Comparison of ENCODE assay signal across 7 cellular contexts in the genomic region with DNA sequence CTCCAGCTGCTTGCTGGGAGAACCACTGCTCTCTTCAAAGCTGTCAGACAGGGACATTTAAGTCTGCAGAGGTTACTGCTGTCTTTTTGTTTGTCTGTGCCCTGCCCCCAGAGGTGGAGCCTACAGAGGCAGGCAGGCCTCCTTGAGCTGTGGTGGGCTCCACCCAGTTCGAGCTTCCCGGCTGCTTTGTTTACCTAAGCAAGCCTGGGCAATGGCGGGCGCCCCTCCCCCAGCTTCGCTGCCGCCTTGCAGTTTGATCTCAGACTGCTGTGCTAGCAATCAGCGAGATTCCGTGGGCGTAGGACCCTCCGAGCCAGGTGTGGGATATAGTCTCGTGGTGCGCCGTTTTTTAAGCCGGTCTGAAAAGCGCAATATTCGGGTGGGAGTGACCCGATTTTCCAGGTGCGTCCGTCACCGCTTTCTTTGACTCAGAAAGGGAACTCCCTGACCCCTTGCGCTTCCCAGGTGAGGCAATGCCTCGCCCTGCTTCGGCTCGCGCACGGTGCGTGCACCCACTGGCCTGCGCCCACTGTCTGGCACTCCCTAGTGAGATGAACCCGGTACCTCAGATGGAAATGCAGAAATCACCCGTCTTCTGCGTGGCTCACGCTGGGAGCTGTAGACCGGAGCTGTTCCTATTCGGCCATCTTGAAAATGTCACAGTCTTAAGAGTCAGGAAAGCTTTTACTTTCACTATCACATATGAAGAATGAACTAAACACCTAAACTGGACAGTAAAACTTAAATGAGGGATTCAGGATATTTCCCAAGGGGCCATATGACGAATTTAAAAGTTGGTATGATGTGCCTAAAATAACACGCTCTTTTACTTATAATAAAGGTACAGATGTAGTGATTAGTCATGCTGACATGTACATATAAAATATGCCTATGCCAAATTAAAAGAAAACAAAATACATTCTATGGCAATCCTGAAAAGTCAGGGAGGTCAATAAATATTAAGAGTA.
DNase-seq lines count a peak whose midpoint lies in the region; ATAC-seq, FAIRE-seq and TF ChIP-seq lines count a peak whose summit lies in the region.
"Not testable (repeated sequence)": the region's sequence is repeated elsewhere in the genome, so short reads cannot be mapped to it uniquely, and the experiment has no call there.

No MANE protein-coding gene starts in this region.

- H3K4me3 Mint-ChIP-seq in endodermal cell: peak overlapping the region; percentile 49
- peak overlapping the region; percentile 38 for H3K4me3 Mint-ChIP-seq in neural progenitor cell

- not testable (repeated sequence) for TF ChIP-seq RAD21 in HCT116 (IDR thresholded peaks at IDR 0.05; ENCODE audit: low read depth)

- H3K4me2 ChIP-seq in HCT116 (ENCODE audit: low read length) (peak overlapping the region; percentile 77), keratinocyte (ENCODE audit: control insufficient read depth, extremely low read depth, insufficient read depth, low read depth, low read length) (peak overlapping the region; percentile 59)
- H3K4me2 ChIP-seq in neural progenitor cell: not testable (repeated sequence)

- ATAC-seq in HCT116: peak; percentile 90

- H3K4me3 ChIP-seq in HCT116 (replicated peaks in 1 of 2; ENCODE audit: low read depth in 1 of 2, low read length in 2 of 2): peak overlapping the region; percentile 47 to 58
- H3K4me3 ChIP-seq in endodermal cell (ENCODE audit: low read length); neural progenitor cell: not testable (repeated sequence)
- H3K4me3 ChIP-seq in keratinocyte (ENCODE audit: control insufficient read depth in 2 of 3, extremely low read depth in 1 of 3, insufficient read depth in 2 of 3, low read depth in 1 of 3, low read length in 3 of 3): peak overlapping the region; percentile 8 to 61 (median 29)

- dilution Hi-C loops in keratinocyte (cut with MboI; ENCODE audit: extremely low pct_ligation_motif_present, low sequenced_read_pairs): not testable (repeated sequence)

- intact Hi-C loops in HCT116 (cut with micrococcal nuclease): not testable (repeated sequence)

- not testable (repeated sequence) for TF ChIP-seq POLR2A in HCT116 (IDR thresholded peaks at IDR 0.05; ENCODE audit: borderline replicate concordance, extremely low read depth, insufficient read depth, insufficient read length)

- RAD21 ChIA-PET in HCT116 (lab: Charles Lee; ENCODE audit: low non-redundant PET in 1 of 2, low total read pairs in 2 of 2, uncharacterized antibody in 2 of 2, unreplicated experiment in 2 of 2): interaction anchor here in 1 of 2 experiments (0.7 kb wide), 1 partner anchor 19 kb away, joined by 3 read pairs; no protein-coding TSS in a partner anchor

- H2AFZ ChIP-seq in HCT116 (ENCODE audit: low read depth, low read length, poor library complexity, severe bottlenecking): peak overlapping the region; percentile 7
- H2AFZ ChIP-seq in keratinocyte (ENCODE audit: control insufficient read depth, low read length); neural progenitor cell (replicated peaks): not testable (repeated sequence)

- H3K27ac ChIP-seq in HCT116 (ENCODE audit: low read depth, low read length): peak overlapping the region; percentile 45
- not testable (repeated sequence) for H3K27ac ChIP-seq in endodermal cell (ENCODE audit: low read depth, low read length); neural progenitor cell
- H3K27ac ChIP-seq in keratinocyte (ENCODE audit: control insufficient read depth, insufficient read depth, low read length): peak overlapping the region; percentile 89

- peaks cover 14% of the 10 kb centered on the region for H3K9me3 Mint-ChIP-seq in endodermal cell
- H3K9me3 Mint-ChIP-seq in neural progenitor cell: not testable (repeated sequence)

- DNase-seq in HCT116 (ENCODE audit: low read depth, low spot score) (peak; percentile 18), NCI-H1417 (lab: John Stamatoyannopoulos, UW) (peak; percentile 26 to 70 (median 69)), NCI-H345 (lab: John Stamatoyannopoulos, UW) (peak; percentile 54), SW480 (ENCODE audit: low spot score) (peak; percentile 39)
- not testable (repeated sequence) for DNase-seq in endodermal cell; keratinocyte (ENCODE audit: low read depth, low spot score); neural progenitor cell (ENCODE audit: low spot score)

- not testable (repeated sequence) for H3K9me3 ChIP-seq in HCT116 (ENCODE audit: control insufficient read depth in 1 of 2, insufficient read depth in 1 of 2, low read depth in 1 of 2, low read length in 2 of 2); endodermal cell (ENCODE audit: control insufficient read depth, low read length); keratinocyte (ENCODE audit: control insufficient read depth, low read depth, low read length); neural progenitor cell (ENCODE audit: low read depth)

- H4K20me1 ChIP-seq in HCT116 (ENCODE audit: insufficient read depth); keratinocyte (ENCODE audit: control insufficient read depth, extremely low read depth, insufficient read depth, low read length); neural progenitor cell (ENCODE audit: low read depth): not testable (repeated sequence)

- WGBS in endodermal cell (ENCODE audit: insufficient coverage in 1 of 2, insufficient read length in 1 of 2), 2 experiments: 71% methylated on average over 17 of the region's 36 CpGs; no CpG with 5 or more reads in 1 of the 2 experiments

- not testable (repeated sequence) for H3K27me3 Mint-ChIP-seq in endodermal cell (ENCODE audit: insufficient read depth); neural progenitor cell (ENCODE audit: insufficient read depth, low read depth)

- peak overlapping the region; percentile 85 for H3K27ac Mint-ChIP-seq in endodermal cell
- H3K27ac Mint-ChIP-seq in neural progenitor cell: peak overlapping the region; percentile 53

- FAIRE-seq in keratinocyte (lab: Jason Lieb, UNC): not testable (repeated sequence)

- not testable (repeated sequence) for H3K79me2 ChIP-seq in HCT116 (ENCODE audit: insufficient read depth, low read length); keratinocyte (ENCODE audit: control insufficient read depth, insufficient read depth, low read length); neural progenitor cell (ENCODE audit: low read depth)

- not testable (repeated sequence) for H3K27me3 ChIP-seq in HCT116 (ENCODE audit: insufficient read depth, low read length); endodermal cell (ENCODE audit: control insufficient read depth, insufficient read depth, low read length, poor library complexity, severe bottlenecking); keratinocyte (ENCODE audit: control insufficient read depth, extremely low read depth, insufficient read depth, low read length); neural progenitor cell

- not testable (repeated sequence) for H3K4me1 ChIP-seq in HCT116 (ENCODE audit: control insufficient read depth in 1 of 2, insufficient read depth in 2 of 2, low read length in 2 of 2); endodermal cell (ENCODE audit: control insufficient read depth, insufficient read depth, low read length); keratinocyte (ENCODE audit: control insufficient read depth, extremely low read depth, insufficient read depth, low read length); neural progenitor cell

- POLR2A ChIA-PET in HCT116 (lab: Charles Lee): interaction anchor here (0.7 kb wide), 1 partner anchor 150 kb away, joined by 3 read pairs; a partner anchor contains a TSS

- not testable (repeated sequence) for H3K9me1 ChIP-seq in keratinocyte (ENCODE audit: control insufficient read depth, extremely low read depth, insufficient read depth, low read length)

- CTCF ChIA-PET in HCT116 (lab: Charles Lee): interaction anchor here (0.7 kb wide), 1 partner anchor 138 kb away, joined by 3 read pairs; no protein-coding TSS in a partner anchor

- TF ChIP-seq CTCF in HCT116 (IDR thresholded peaks at IDR 0.05 in 2 of 3, conservative IDR thresholded peaks at IDR 0.05 in 1 of 3; ENCODE audit: borderline replicate concordance in 1 of 3, insufficient read depth in 1 of 3, low read depth in 2 of 3, low read length in 2 of 3); endodermal cell (conservative IDR thresholded peaks at IDR 0.05); keratinocyte (optimal IDR thresholded peaks at IDR 0.05 in 1 of 3, IDR thresholded peaks at IDR 0.05 in 1 of 3, conservative IDR thresholded peaks at IDR 0.05 in 1 of 3; ENCODE audit: extremely low read depth in 1 of 3, insufficient read depth in 2 of 3, low read length in 3 of 3); neural progenitor cell (IDR thresholded peaks at IDR 0.05): not testable (repeated sequence)

- H3F3A ChIP-seq in neural progenitor cell (ENCODE audit: low read depth): not testable (repeated sequence)

- H3K9me2 ChIP-seq in HCT116 (ENCODE audit: insufficient read depth): not testable (repeated sequence)

- H3K9ac ChIP-seq in HCT116 (ENCODE audit: low read length) (peak overlapping the region; percentile 63), keratinocyte (ENCODE audit: control insufficient read depth, extremely low read depth, insufficient read depth, low read length) (peak overlapping the region; percentile 72)
- not testable (repeated sequence) for H3K9ac ChIP-seq in endodermal cell (ENCODE audit: extremely low read depth, low read length, poor library complexity, severe bottlenecking); neural progenitor cell

- not testable (repeated sequence) for H3K36me3 Mint-ChIP-seq in endodermal cell (ENCODE audit: low read depth); neural progenitor cell

- TSS peak; percentile 82 for BruUV-seq in HCT116 (replicated peaks; lab: Mats Ljungman, UMichigan)

- H3K36me3 ChIP-seq in HCT116 (ENCODE audit: control insufficient read depth in 1 of 2, insufficient read depth in 2 of 2, low read length in 2 of 2); endodermal cell (ENCODE audit: control insufficient read depth, insufficient read depth, low read length); keratinocyte (ENCODE audit: control insufficient read depth in 2 of 2, extremely low read depth in 1 of 2, insufficient read depth in 2 of 2, low read length in 2 of 2); neural progenitor cell: not testable (repeated sequence)

- H3K4me1 Mint-ChIP-seq in endodermal cell, neural progenitor cell: not testable (repeated sequence)

TF ChIP-seq in HCT116, 20 proteins besides CTCF, POLR2A, EP300 and RAD21:
- TF ChIP-seq YY1 (IDR thresholded peaks at IDR 0.05; ENCODE audit: extremely low read depth, insufficient replicate concordance, low read depth, low read length): peak; percentile 49
TF ChIP-seq in HCT116: peak in this region for 1; not testable (repeated sequence) for 19.
